In genomic region chr5:55415071-55415470, GRCh38 we compare ENCODE assay signal across 1 cellular context.
TF ChIP-seq lines count a peak whose summit lies in the region.

No MANE protein-coding gene starts in this region.

TF ChIP-seq in A549, 52 proteins besides CTCF, POLR2A, EP300 and RAD21 (continued from another document):
- TF ChIP-seq REST (IDR thresholded peaks at IDR 0.05) (no peak), POLR2AphosphoS2 (conservative IDR thresholded peaks at IDR 0.05; ENCODE audit: low read length) (no peak), TP53 (CRISPR knock-in tag; IDR thresholded peaks at IDR 0.05) (no peak), RCOR1 (IDR thresholded peaks at IDR 0.05; ENCODE audit: low read depth, low read length) (no peak), NFE2L2 (conservative IDR thresholded peaks at IDR 0.05; ENCODE audit: low read length) (no peak), RFX5 (IDR thresholded peaks at IDR 0.05) (no peak), ZNF302 (CRISPR knock-in tag; IDR thresholded peaks at IDR 0.05) (no peak), PHF8 (IDR thresholded peaks at IDR 0.05; ENCODE audit: borderline replicate concordance, low read depth) (no peak), TFCP2L1 (CRISPR knock-in tag; IDR thresholded peaks at IDR 0.05) (no peak), SREBF2 (IDR thresholded peaks at IDR 0.05) (no peak), KDM1A (IDR thresholded peaks at IDR 0.05; ENCODE audit: low read depth) (no peak), FOSL2 (IDR thresholded peaks at IDR 0.05) (no peak), FOSL2 (CRISPR knock-in tag; IDR thresholded peaks at IDR 0.05) (no peak)
- TF ChIP-seq, protein P1, sequence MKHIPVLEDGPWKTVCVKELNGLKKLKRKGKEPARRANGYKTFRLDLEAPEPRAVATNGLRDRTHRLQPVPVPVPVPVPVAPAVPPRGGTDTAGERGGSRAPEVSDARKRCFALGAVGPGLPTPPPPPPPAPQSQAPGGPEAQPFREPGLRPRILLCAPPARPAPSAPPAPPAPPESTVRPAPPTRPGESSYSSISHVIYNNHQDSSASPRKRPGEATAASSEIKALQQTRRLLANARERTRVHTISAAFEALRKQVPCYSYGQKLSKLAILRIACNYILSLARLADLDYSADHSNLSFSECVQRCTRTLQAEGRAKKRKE (CRISPR knock-in tag; IDR thresholded peaks at IDR 0.05; ENCODE audit: low read depth): no peak
